In the genomic region with DNA sequence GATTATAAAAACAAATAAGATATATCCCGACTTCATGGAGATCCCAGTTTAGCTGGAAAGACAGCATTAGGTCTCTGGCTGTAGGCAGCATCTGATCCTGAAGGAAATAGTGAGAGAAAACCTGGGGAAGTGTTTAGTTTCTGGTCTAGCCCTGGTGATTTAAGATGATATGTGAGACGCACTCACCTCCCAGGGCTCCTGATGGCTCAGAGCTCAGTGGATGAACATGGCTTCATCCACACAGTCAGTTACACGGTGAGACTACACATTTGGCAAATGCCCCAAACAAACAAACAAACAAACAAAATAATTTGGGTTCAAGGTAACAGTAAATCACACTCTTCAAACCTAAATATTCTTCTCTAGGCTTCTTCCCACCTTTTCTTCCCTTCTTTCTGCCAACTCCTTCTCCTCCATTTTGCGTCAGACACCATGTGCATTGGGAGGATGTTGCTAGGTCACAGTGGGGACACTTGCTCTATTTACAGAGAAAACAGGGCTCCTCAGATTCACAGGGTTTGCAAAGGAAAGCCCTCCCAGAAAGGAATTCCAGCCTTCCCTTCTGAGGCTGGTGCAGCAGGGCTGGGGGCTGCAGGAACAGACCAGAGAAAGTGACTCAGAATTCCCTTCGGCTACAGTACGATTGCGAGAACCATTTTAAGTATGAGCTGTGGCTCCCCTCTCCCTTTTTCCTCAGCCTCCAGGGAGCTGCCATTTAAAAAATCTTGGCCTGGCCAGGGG, we compare ENCODE assay signal across 2 cellular contexts.
TF ChIP-seq lines count a peak whose summit lies in the region.

No MANE protein-coding gene starts in this region.

TF ChIP-seq in HEK293, 187 proteins besides CTCF, POLR2A, EP300 and RAD21 (continued from another document):
- TF ChIP-seq ZNF366 (tag by site-specific recombination; conservative IDR thresholded peaks at IDR 0.05) (no peak; the same call in 1 of the 2 replicates), ZBTB20 (tag by site-specific recombination; IDR thresholded peaks at IDR 0.05) (no peak), GLI2 (tag by site-specific recombination; IDR thresholded peaks at IDR 0.05; ENCODE audit: borderline replicate concordance, low read depth) (no peak), ZNF354C (tag by site-specific recombination; IDR thresholded peaks at IDR 0.05; ENCODE audit: borderline replicate concordance, low read depth) (no peak), ZIC2 (tag by site-specific recombination; IDR thresholded peaks at IDR 0.05) (0 out of 2 replicates have a peak, but pooled peaks have one; percentile 27), ZNF654 (tag by site-specific recombination; IDR thresholded peaks at IDR 0.05; ENCODE audit: low read depth) (no peak)

TF ChIP-seq in SK-N-SH, 30 proteins besides CTCF, POLR2A, EP300 and RAD21 (continued from another document):
- TF ChIP-seq TCF12 (IDR thresholded peaks at IDR 0.05) = no peak
- TF ChIP-seq MXI1 (IDR thresholded peaks at IDR 0.05; ENCODE audit: low read depth, low read length) = no peak
- TF ChIP-seq RXRA (IDR thresholded peaks at IDR 0.05; ENCODE audit: borderline replicate concordance, low read depth) = no peak
- TF ChIP-seq, protein P1, sequence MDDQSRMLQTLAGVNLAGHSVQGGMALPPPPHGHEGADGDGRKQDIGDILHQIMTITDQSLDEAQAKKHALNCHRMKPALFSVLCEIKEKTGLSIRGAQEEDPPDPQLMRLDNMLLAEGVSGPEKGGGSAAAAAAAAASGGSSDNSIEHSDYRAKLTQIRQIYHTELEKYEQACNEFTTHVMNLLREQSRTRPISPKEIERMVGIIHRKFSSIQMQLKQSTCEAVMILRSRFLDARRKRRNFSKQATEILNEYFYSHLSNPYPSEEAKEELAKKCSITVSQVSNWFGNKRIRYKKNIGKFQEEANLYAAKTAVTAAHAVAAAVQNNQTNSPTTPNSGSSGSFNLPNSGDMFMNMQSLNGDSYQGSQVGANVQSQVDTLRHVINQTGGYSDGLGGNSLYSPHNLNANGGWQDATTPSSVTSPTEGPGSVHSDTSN (IDR thresholded peaks at IDR 0.05) = no peak
- no peak for TF ChIP-seq RCOR1 (IDR thresholded peaks at IDR 0.05; ENCODE audit: low read length)
TF ChIP-seq in SK-N-SH: peak in this region for 0.
